Comparison of ENCODE assay signal across 28 cellular contexts in the genomic region with DNA sequence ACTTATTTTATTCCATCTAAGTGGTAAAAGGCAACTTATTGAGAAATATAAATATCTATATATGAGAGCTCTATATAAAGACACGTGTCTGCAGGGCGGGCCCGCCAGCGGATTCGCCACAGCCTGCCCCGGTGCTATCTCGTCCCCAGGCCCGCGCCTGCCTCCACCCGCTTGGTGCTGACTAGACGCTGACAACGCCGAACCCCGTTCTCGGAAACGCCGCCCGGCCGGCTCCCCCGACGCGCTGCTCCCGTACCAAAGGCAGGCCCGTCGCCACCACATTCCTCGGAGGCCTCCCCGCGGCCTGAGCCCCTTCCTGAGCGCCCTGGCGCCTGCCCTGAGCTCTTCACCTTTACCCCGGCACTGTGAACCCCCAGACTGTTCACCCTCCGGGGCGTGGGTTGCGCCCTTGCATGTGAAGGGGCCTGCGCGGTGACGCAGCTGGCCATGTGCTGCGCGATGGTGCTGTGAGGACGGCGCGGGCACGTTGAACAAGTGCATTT. TPM values are rescaled to one million over a fixed set of nuclear protein-coding genes. Genes with fewer than 3 reads are reported as not detected.
DNase-seq lines count a peak whose midpoint lies in the region; ATAC-seq and TF ChIP-seq lines count a peak whose summit lies in the region.
"Had no signal": no experiment of that assay in that cellular context is flagged by ENCODE, and none has a peak within 500 bp of the region (broad histone marks: within the 10 kb centered on the region; RNA-seq: fewer than 3 reads in every experiment).

No MANE protein-coding gene starts in this region.

- H3K36me3 ChIP-seq in H7 (replicated peaks; ENCODE audit: control insufficient read depth, insufficient read depth, low read length) (peaks cover 5% of the 10 kb centered on the region), endodermal cell (ENCODE audit: control insufficient read depth, insufficient read depth, low read length) (peaks cover 33% of the 10 kb centered on the region), gastrocnemius medialis (peaks cover 0 to 40% of the 10 kb centered on the region in 2 donors)

- TF ChIP-seq CTCF in endodermal cell (conservative IDR thresholded peaks at IDR 0.05) (no peak), gastrocnemius medialis (IDR thresholded peaks at IDR 0.05 in 4 of 5, conservative IDR thresholded peaks at IDR 0.05 in 1 of 5) (no peak)

- H3K9me3 Mint-ChIP-seq in activated T-cell treated with anti-CD3 and anti-CD28 coated beads, Interleukin-2, amount 50 U/mL, for 72 hours, result no peaks in the 10 kb centered on the region
- H3K9me3 Mint-ChIP-seq in endodermal cell, result no peaks in the 10 kb centered on the region
- H3K9me3 Mint-ChIP-seq: activated T-helper 17 cell treated with anti-CD3 and anti-CD28 coated beads, Interleukin-2, amount 50 U/mL, for 72 hours had no signal

- no peaks in the 10 kb centered on the region for H3K27me3 Mint-ChIP-seq in activated T-cell treated with anti-CD3 and anti-CD28 coated beads, Interleukin-2, amount 50 U/mL, for 72 hours (ENCODE audit: low read depth)
- H3K27me3 Mint-ChIP-seq in endodermal cell (ENCODE audit: insufficient read depth), result no peaks in the 10 kb centered on the region
- H3K27me3 Mint-ChIP-seq: activated T-helper 17 cell treated with anti-CD3 and anti-CD28 coated beads, Interleukin-2, amount 50 U/mL, for 72 hours had no signal

- no peak overlapping the region for H3K9ac ChIP-seq in endodermal cell (ENCODE audit: extremely low read depth, low read length, poor library complexity, severe bottlenecking)

- H3K4me1 ChIP-seq in endodermal cell (ENCODE audit: control insufficient read depth, insufficient read depth, low read length), result no peaks in the 10 kb centered on the region
- H3K4me1 ChIP-seq in gastrocnemius medialis, result peaks cover 22 to 36% of the 10 kb centered on the region in 2 donors
- H3K4me1 ChIP-seq: A549 had no signal

- H3K27ac ChIP-seq in endodermal cell (ENCODE audit: low read depth, low read length), result peak overlapping the region; percentile 32
- H3K27ac ChIP-seq in gastrocnemius medialis, result peak overlapping the region in 3 of 4 donors; percentile 63 to 82 (median 78)
- H3K27ac ChIP-seq: coronary artery, hepatocyte, HL-60, neutrophil, PC-9 had no signal

- ATAC-seq in activated T-cell treated with anti-CD3 and anti-CD28 coated beads, Interleukin-2, amount 50 U/mL, for 72 hours (replicated peaks in 1 of 2), result no peak
- ATAC-seq in gastrocnemius medialis, result no peak
- no peak for ATAC-seq in GM18858 (IDR thresholded peaks at IDR 0.05; ENCODE audit: unreplicated experiment)
- ATAC-seq: activated T-helper 17 cell treated with anti-CD3 and anti-CD28 coated beads, Interleukin-2, amount 50 U/mL, for 72 hours had no signal

- H3K4me1 Mint-ChIP-seq in activated T-cell treated with anti-CD3 and anti-CD28 coated beads, Interleukin-2, amount 50 U/mL, for 72 hours (ENCODE audit: low read depth), result peaks cover 13% of the 10 kb centered on the region
- H3K4me1 Mint-ChIP-seq in endodermal cell, result peaks cover 3% of the 10 kb centered on the region

- H3K9me3 ChIP-seq in endodermal cell (ENCODE audit: control insufficient read depth, low read length) (no peaks in the 10 kb centered on the region), gastrocnemius medialis (no peaks in the 10 kb centered on the region)
- H3K9me3 ChIP-seq: A549, neutrophil, tibial nerve had no signal

- in situ Hi-C loops in gastrocnemius medialis (cut with MboI; ENCODE audit: low sequenced_read_pairs in 4 of 4), result loop anchor here in 1 of 4 donors (10.0 kb wide), 1 partner anchor 75 kb away; a partner anchor contains a TSS

- intact Hi-C loops in gastrocnemius medialis (cut with DNase I; ENCODE audit: low total_unique reads), result no loop called here

- H3K4me3 Mint-ChIP-seq in activated T-cell treated with anti-CD3 and anti-CD28 coated beads, Interleukin-2, amount 50 U/mL, for 72 hours, result no peak overlapping the region
- no peak overlapping the region for H3K4me3 Mint-ChIP-seq in endodermal cell
- H3K4me3 Mint-ChIP-seq: activated T-helper 17 cell treated with anti-CD3 and anti-CD28 coated beads, Interleukin-2, amount 50 U/mL, for 72 hours had no signal

- H3K36me3 Mint-ChIP-seq in activated T-cell treated with anti-CD3 and anti-CD28 coated beads, Interleukin-2, amount 50 U/mL, for 72 hours (ENCODE audit: insufficient read depth in 2 of 2), result peaks cover 6 to 7% of the 10 kb centered on the region in 2 donors
- H3K36me3 Mint-ChIP-seq in endodermal cell (ENCODE audit: low read depth), result peaks cover 34% of the 10 kb centered on the region

- DNase-seq in activated T-cell treated with anti-CD3 and anti-CD28 coated beads, Interleukin-2, amount 50 U/mL, for 72 hours, result no peak
- DNase-seq in activated T-cell treated with anti-CD3 and anti-CD28 coated beads, Interleukin-2, amount 50 U/mL, for 1 hour, result no peak
- DNase-seq in H7 (peak; percentile 76), endodermal cell (no peak), gastrocnemius medialis (no peak), NCI-H2081 (lab: John Stamatoyannopoulos, UW) (no peak), NCI-H2081 treated with DMSO at 0.1 percent for 48 hours (lab: John Stamatoyannopoulos, UW) (no peak)
- DNase-seq: activated CD4-positive, alpha-beta T cell treated with anti-CD3 and anti-CD28 coated beads for 48 hours; activated naive CD4-positive, alpha-beta T cell treated with anti-CD3 and anti-CD28 coated beads, Interleukin-2, amount 50 U/mL, for 16 hours; AML-193; effector memory CD4-positive, alpha-beta T cell; foreskin fibroblast; NCI-H146; NCI-H2171 treated with DMSO at 0.1 percent for 48 hours; NCI-H524; PC-9; Right ventricle myocardium superior had no signal

- no peak for TF ChIP-seq POLR2A in gastrocnemius medialis (IDR thresholded peaks at IDR 0.05)

- no peak overlapping the region for H3K4me3 ChIP-seq in H7 (ENCODE audit: insufficient read depth, low read depth, low read length)
- no peak overlapping the region for H3K4me3 ChIP-seq in endodermal cell (ENCODE audit: low read length)
- H3K4me3 ChIP-seq in gastrocnemius medialis, result no peak overlapping the region
- H3K4me3 ChIP-seq: A549, coronary artery, hepatocyte, lung, PC-9, tibial nerve had no signal

- H3K27me3 ChIP-seq in H7 (ENCODE audit: control insufficient read depth, insufficient read depth, low read length), result no peaks in the 10 kb centered on the region
- H3K27me3 ChIP-seq in endodermal cell (ENCODE audit: control insufficient read depth, insufficient read depth, low read length, poor library complexity, severe bottlenecking), result no peaks in the 10 kb centered on the region
- no peaks in the 10 kb centered on the region for H3K27me3 ChIP-seq in gastrocnemius medialis
- H3K27me3 ChIP-seq: hepatocyte, neutrophil, tibial nerve had no signal

- WGBS in endodermal cell (ENCODE audit: insufficient coverage in 1 of 2, insufficient read length in 1 of 2), 2 experiments, result 96 to 97% methylated on average over 33 to 43 of the region's 43 CpGs

- peak overlapping the region; percentile 85 for H3K27ac Mint-ChIP-seq in activated T-cell treated with anti-CD3 and anti-CD28 coated beads, Interleukin-2, amount 50 U/mL, for 72 hours
- no peak overlapping the region for H3K27ac Mint-ChIP-seq in endodermal cell
- H3K27ac Mint-ChIP-seq: activated T-helper 17 cell treated with anti-CD3 and anti-CD28 coated beads, Interleukin-2, amount 50 U/mL, for 72 hours had no signal

RNA-seq across cellular contexts. Expression of a gene that starts 6.0 kb away (rescaled TPM):
- 10 to 100 TPM; 67.4 to 92.7 TPM for total RNA-seq in activated T-cell treated with anti-CD3 and anti-CD28 coated beads, Interleukin-2, amount 50 U/mL, for 72 hours
- total RNA-seq in H7 (2014; rRNA removed; shearing (Covaris generic)), result 269 and 295 TPM in 2 replicates
- total RNA-seq in endodermal cell (100 to 1,000 TPM; 146 to 192 TPM), gastrocnemius medialis (10 to 100 TPM; 50.1 to 72.4 (median 61.6) TPM)
- 103 TPM for polyA plus RNA-seq in endodermal cell (2013, experiment 1 of 2)
- 96.8 TPM for polyA plus RNA-seq in endodermal cell (2013, experiment 2 of 2)

RNA-seq across cellular contexts. Expression of a gene that starts 6.5 kb away (rescaled TPM):
- 100 to 1,000 TPM; 146 to 147 TPM for total RNA-seq in activated T-cell treated with anti-CD3 and anti-CD28 coated beads, Interleukin-2, amount 50 U/mL, for 72 hours
- 107 and 115 TPM in 2 replicates for total RNA-seq in H7 (2014; rRNA removed; shearing (Covaris generic))
- total RNA-seq in endodermal cell (100 to 1,000 TPM; 126 to 132 TPM), gastrocnemius medialis (10 to 100 TPM; 23.9 to 29.2 (median 26.5) TPM)
- polyA plus RNA-seq in endodermal cell (2013, experiment 1 of 2), result 147 TPM
- 122 TPM for polyA plus RNA-seq in endodermal cell (2013, experiment 2 of 2)

RNA-seq across cellular contexts. Expression of a gene that starts 19.0 kb away (rescaled TPM):
- total RNA-seq in activated T-cell treated with anti-CD3 and anti-CD28 coated beads, Interleukin-2, amount 50 U/mL, for 72 hours, result 1 to 10 TPM; 4.6 to 10.0 TPM
- total RNA-seq in H7 (2014; rRNA removed; shearing (Covaris generic)), result 10.5 and 12.8 TPM in 2 replicates
- total RNA-seq in endodermal cell (10 to 100 TPM; 20.5 to 35.1 TPM), gastrocnemius medialis (1 to 10 TPM in 2 of 4 donors, under 1 TPM in 2; 0.80 to 3.9 (median 1.2) TPM)
- polyA plus RNA-seq in endodermal cell (2013, experiment 1 of 2), result 4.8 TPM
- polyA plus RNA-seq in endodermal cell (2013, experiment 2 of 2), result 5.6 TPM

RNA-seq across cellular contexts. Expression of a gene that starts 26.1 kb away (rescaled TPM):
- total RNA-seq in activated T-cell treated with anti-CD3 and anti-CD28 coated beads, Interleukin-2, amount 50 U/mL, for 72 hours, result 1 to 10 TPM in 1 of 2 donors, under 1 TPM in 1; 0.72 to 1.6 TPM
- not detected in 2 replicates for total RNA-seq in H7 (2014; rRNA removed; shearing (Covaris generic))
- total RNA-seq in endodermal cell (under 1 TPM; 0.66 to 0.89 TPM), gastrocnemius medialis (100 to 1,000 TPM; 152 to 383 (median 303) TPM)
- polyA plus RNA-seq in endodermal cell (2013, experiment 1 of 2), result not detected
- polyA plus RNA-seq in endodermal cell (2013, experiment 2 of 2), result not detected
- total RNA-seq: esophagus mucosa, posterior vena cava, tibial nerve had no signal

RNA-seq across cellular contexts. Expression of a gene that starts 51.9 kb away (rescaled TPM):
- total RNA-seq in activated T-cell treated with anti-CD3 and anti-CD28 coated beads, Interleukin-2, amount 50 U/mL, for 72 hours, result under 1 TPM in 1 of 2 donors, not detected in 1; 0.09 TPM
- not detected in 2 replicates for total RNA-seq in H7 (2014; rRNA removed; shearing (Covaris generic))
- total RNA-seq in endodermal cell (not detected), gastrocnemius medialis (under 1 TPM in 1 of 4 donors, not detected in 3; 0.11 TPM)
- polyA plus RNA-seq in endodermal cell (2013, experiment 1 of 2), result not detected
- polyA plus RNA-seq in endodermal cell (2013, experiment 2 of 2), result 0.08 TPM
- total RNA-seq: hepatocyte, PC-9 had no signal
- polyA plus RNA-seq: A549 had no signal
